ENCODE assay signal across 18 cellular contexts in genomic region chr10:28754930-28755718, GRCh38.
A peak's percentile ranks its signal among the peaks of the same experiment; 100 is the strongest.
DNase-seq lines count a peak whose midpoint lies in the region; ATAC-seq, FAIRE-seq and TF ChIP-seq lines count a peak whose summit lies in the region.
"Had no signal": no experiment of that assay in that cellular context is flagged by ENCODE, and none has a peak within 500 bp of the region (broad histone marks: within the 10 kb centered on the region; RNA-seq: fewer than 3 reads in every experiment).

No MANE protein-coding gene starts in this region.

- CTCF ChIA-PET in HEK293 (lab: Yijun Ruan, JAX) (interaction anchor here (0.8 to 1.4 kb wide), 3 partner anchors 11 to 28 kb away, joined by 3 to 4 read pairs (median 3); no protein-coding TSS in a partner anchor), H1 (lab: Charles Lee; ENCODE audit: partially characterized antibody) (interaction anchor here (0.9 to 1.4 kb wide), 2 partner anchors 18 to 66 kb away, joined by 3 to 5 read pairs; no protein-coding TSS in a partner anchor), SK-N-SH (lab: Yijun Ruan, JAX) (no interaction called here), GM10248 (lab: Yijun Ruan, JAX) (no interaction called here)

- no peaks in the 10 kb centered on the region for H4K20me1 ChIP-seq in H1 (replicated peaks in 1 of 2; ENCODE audit: control insufficient read depth in 1 of 2, insufficient read depth in 2 of 2, low read length in 2 of 2)
- H4K20me1 ChIP-seq in SK-N-SH (ENCODE audit: insufficient read depth): no peaks in the 10 kb centered on the region

- no peak overlapping the region for H3K56ac ChIP-seq in H1 (replicated peaks; ENCODE audit: insufficient read length, low read depth, low read length)

- H3K4me3 ChIP-seq in HEK293 (ENCODE audit: low read depth, low read length) (no peak overlapping the region), H1 (ENCODE audit: extremely low read depth in 1 of 4, insufficient read depth in 2 of 4, low read depth in 3 of 4, low read length in 4 of 4) (no peak overlapping the region), SK-N-SH (ENCODE audit: low read depth in 2 of 2, low read length in 1 of 2) (no peak overlapping the region)
- H3K4me3 ChIP-seq: ascending aorta had no signal

- no peak overlapping the region for H3K4me2 ChIP-seq in H1 (ENCODE audit: insufficient read depth in 1 of 2, low read depth in 2 of 2, low read length in 2 of 2)
- H3K4me2 ChIP-seq in SK-N-SH: no peak overlapping the region

- no peak overlapping the region for H4K91ac ChIP-seq in H1 (replicated peaks; ENCODE audit: insufficient read length, low read length)

- no peak overlapping the region for H4K5ac ChIP-seq in H1 (ENCODE audit: insufficient read length, low read depth, low read length)

- H3K27me3 ChIP-seq in H1 (replicated peaks in 1 of 4; ENCODE audit: control insufficient read depth in 3 of 4, extremely low read depth in 1 of 4, insufficient read depth in 3 of 4, low read length in 3 of 4) (no peaks in the 10 kb centered on the region), SK-N-SH (ENCODE audit: insufficient read depth) (no peaks in the 10 kb centered on the region; the same call in 1 of the 2 replicates)
- H3K27me3 ChIP-seq: ascending aorta had no signal

- H3K36me3 ChIP-seq in HEK293 (ENCODE audit: control insufficient read depth in 2 of 2, insufficient read depth in 1 of 2, low read length in 2 of 2) (no peaks in the 10 kb centered on the region), H1 (ENCODE audit: control insufficient read depth in 2 of 4, insufficient read depth in 4 of 4, low read length in 3 of 4) (no peaks in the 10 kb centered on the region), SK-N-SH (replicated peaks in 1 of 2; ENCODE audit: control insufficient read depth in 1 of 2, insufficient read depth in 2 of 2, low read length in 1 of 2) (no peaks in the 10 kb centered on the region)
- H3K36me3 ChIP-seq: ascending aorta had no signal

- no peak for TF ChIP-seq CTCF in HEK293 (tag by site-specific recombination; IDR thresholded peaks at IDR 0.05)
- no peak for TF ChIP-seq CTCF in H1 (IDR thresholded peaks at IDR 0.05; ENCODE audit: control extremely low read depth in 1 of 3, insufficient read depth in 1 of 3, low read depth in 1 of 3, low read length in 3 of 3)
- no peak for TF ChIP-seq CTCF in SK-N-SH (IDR thresholded peaks at IDR 0.05)
- no peak for TF ChIP-seq CTCF in GM10248 (IDR thresholded peaks at IDR 0.05; ENCODE audit: control extremely low read depth, extremely low read depth, low read depth, missing control alignments)

- H3K18ac ChIP-seq in H1 (ENCODE audit: extremely low read depth, low read length): no peak overlapping the region

- no peaks in the 10 kb centered on the region for H3K4me1 ChIP-seq in HEK293 (ENCODE audit: control insufficient read depth, insufficient read depth, low read length)
- no peaks in the 10 kb centered on the region for H3K4me1 ChIP-seq in H1 (replicated peaks in 1 of 4; ENCODE audit: control insufficient read depth in 3 of 4, insufficient read depth in 4 of 4, low read length in 3 of 4)
- H3K4me1 ChIP-seq in SK-N-SH (ENCODE audit: control insufficient read depth in 1 of 2, insufficient read depth in 2 of 2, low read depth in 1 of 2, low read length in 1 of 2): no peaks in the 10 kb centered on the region
- H3K4me1 ChIP-seq: ascending aorta had no signal

- WGBS in H1 (ENCODE audit: extremely low coverage in 1 of 2, insufficient coverage in 1 of 2, insufficient read length in 1 of 2, insufficient replicate concordance in 2 of 2, low coverage in 1 of 2, low lambda C conversion rate in 2 of 2, missing lambda C conversion rate in 1 of 2), 2 experiments: 87% methylated on average over 3 of the region's 3 CpGs; no CpG with 5 or more reads in 1 of the 2 experiments
- 42% methylated on average over 3 of the region's 3 CpGs for WGBS in SK-N-SH (ENCODE audit: low lambda C conversion rate)

- peak; percentile 51 for DNase-seq in ACHN
- no peak for DNase-seq in H1 (ENCODE audit: low read depth in 1 of 2, low spot score in 2 of 2)
- peak; percentile 89 for DNase-seq in kidney tubule cell (ENCODE audit: low spot score)
- no peak for DNase-seq in stimulated activated CD4-positive, alpha-beta T cell treated with anti-CD3 and anti-CD28 coated beads, Interleukin-2, amount 100 ng/mL, for 48 hours
- no peak for DNase-seq in SK-N-SH
- DNase-seq in GM10248 (ENCODE audit: extremely low spot score): no peak
- DNase-seq: activated CD4-positive, CD25-positive, alpha-beta regulatory T cell; activated CD8-positive, alpha-beta T cell treated with anti-CD3 and anti-CD28 coated beads, Interleukin-2, amount 10 ng/mL, durations not matched to agents 7 days and 5 days; activated naive CD4-positive, alpha-beta T cell treated with anti-CD3 and anti-CD28 coated beads, Interleukin-2, amount 10 ng/mL, durations not matched to agents 7 days and 5 days; activated T-cell treated with anti-CD3 and anti-CD28 coated beads, Interleukin-2, amount 50 U/mL, for 4 hours; CD4-positive, CD25-positive, alpha-beta regulatory T cell; DMS79 treated with DMSO at 0.1 percent for 48 hours; foreskin fibroblast; NCI-H1417 treated with DMSO at 0.1 percent for 48 hours; T-helper 9 cell had no signal

- ATAC-seq in HG02678 (IDR thresholded peaks at IDR 0.05; ENCODE audit: unreplicated experiment): no peak
- ATAC-seq: activated CD8-positive, alpha-beta T cell treated with anti-CD3 and anti-CD28 coated beads, Interleukin-2, amount 10 ng/mL, durations not matched to agents 7 days and 5 days; activated T-cell treated with anti-CD3 and anti-CD28 coated beads, Interleukin-2, amount 50 U/mL, for 4 hours had no signal

- no peak overlapping the region for H2BK12ac ChIP-seq in H1 (ENCODE audit: low read depth, low read length)

- no peak for TF ChIP-seq RAD21 in H1 (IDR thresholded peaks at IDR 0.05 in 1 of 2, conservative IDR thresholded peaks at IDR 0.05 in 1 of 2; ENCODE audit: low read depth in 2 of 2, low read length in 2 of 2)
- no peak for TF ChIP-seq RAD21 in SK-N-SH (IDR thresholded peaks at IDR 0.05; ENCODE audit: low read length)

- H2BK120ac ChIP-seq in H1 (replicated peaks; ENCODE audit: low read depth, low read length): no peak overlapping the region

- H3K79me2 ChIP-seq in H1 (ENCODE audit: control insufficient read depth in 1 of 2, insufficient read depth in 2 of 2, low read length in 2 of 2) (no peaks in the 10 kb centered on the region), SK-N-SH (ENCODE audit: insufficient read depth) (no peaks in the 10 kb centered on the region)

- in situ Hi-C loops in ACHN (cut with HindIII; ENCODE audit: low pct_ligation_motif_present, low pct_unique_long_range_greater_than_20kb, low sequenced_read_pairs): no loop called here

- no peaks in the 10 kb centered on the region for H3K23me2 ChIP-seq in H1 (ENCODE audit: low read depth, low read length)

- H3K4ac ChIP-seq in H1 (replicated peaks; ENCODE audit: insufficient read length, low read depth, low read length): no peak overlapping the region

- no peaks in the 10 kb centered on the region for H3K9me2 ChIP-seq in SK-N-SH

- no peak overlapping the region for H3K14ac ChIP-seq in H1 (ENCODE audit: insufficient read length)

- TF ChIP-seq EP300 in H1 (IDR thresholded peaks at IDR 0.05; ENCODE audit: borderline replicate concordance in 1 of 2, low read depth in 2 of 2, low read length in 2 of 2) (no peak), SK-N-SH (IDR thresholded peaks at IDR 0.05; ENCODE audit: borderline replicate concordance in 1 of 2, low read depth in 1 of 2, low read length in 1 of 2) (no peak)

- H3K23ac ChIP-seq in H1 (ENCODE audit: insufficient read length): no peak overlapping the region

- no peaks in the 10 kb centered on the region for H3F3A ChIP-seq in SK-N-SH (replicated peaks; ENCODE audit: insufficient read depth)

- no peak for FAIRE-seq in H1 (lab: Jason Lieb, UNC)

- POLR2A ChIA-PET in HEK293 (lab: Yijun Ruan, JAX) (interaction anchor here (0.6 kb wide), 1 partner anchor 111 kb away, joined by 3 read pairs; no protein-coding TSS in a partner anchor), H1 (lab: Charles Lee; ENCODE audit: partially characterized antibody) (no interaction called here), SK-N-SH (lab: Yijun Ruan, JAX) (no interaction called here), GM10248 (lab: Yijun Ruan, JAX) (no interaction called here)

- no peak overlapping the region for H2BK15ac ChIP-seq in H1 (ENCODE audit: low read length)

- no peak overlapping the region for H3K27ac ChIP-seq in HEK293 (ENCODE audit: extremely low read depth, low read depth, low read length)
- no peak overlapping the region for H3K27ac ChIP-seq in H1 (ENCODE audit: low read depth, low read length)
- H3K27ac ChIP-seq in SK-N-SH (ENCODE audit: low read depth in 2 of 2, low read length in 1 of 2): no peak overlapping the region
- H3K27ac ChIP-seq: ascending aorta had no signal

- H3K9me3 ChIP-seq in HEK293 (ENCODE audit: control insufficient read depth, insufficient read depth, low read depth, low read length): no peaks in the 10 kb centered on the region
- no peaks in the 10 kb centered on the region for H3K9me3 ChIP-seq in H1 (ENCODE audit: insufficient read depth in 2 of 2, low read depth in 1 of 2, low read length in 1 of 2)
- H3K9me3 ChIP-seq in SK-N-SH: no peaks in the 10 kb centered on the region

- H2BK20ac ChIP-seq in H1 (ENCODE audit: low read length): no peak overlapping the region

- H2BK5ac ChIP-seq in H1 (ENCODE audit: low read depth, low read length): no peak overlapping the region

- H2AFZ ChIP-seq in H1 (ENCODE audit: low read length): no peak overlapping the region
- no peak overlapping the region for H2AFZ ChIP-seq in SK-N-SH (ENCODE audit: low read depth)

- TF ChIP-seq POLR2A in H1 (IDR thresholded peaks at IDR 0.05; ENCODE audit: control extremely low read depth in 1 of 2, low read depth in 2 of 2, low read length in 2 of 2): no peak

- H2AK5ac ChIP-seq in H1 (ENCODE audit: low read depth, low read length): no peak overlapping the region

- no peaks in the 10 kb centered on the region for H3K79me1 ChIP-seq in H1 (ENCODE audit: low read depth, low read length)

- no peak overlapping the region for H4K8ac ChIP-seq in H1 (ENCODE audit: extremely low read depth, insufficient read depth, low read length)

- H3K9ac ChIP-seq in H1 (replicated peaks in 1 of 4; ENCODE audit: extremely low read depth in 1 of 4, low read depth in 3 of 4, low read length in 3 of 4) (no peak overlapping the region), SK-N-SH (no peak overlapping the region)

TF ChIP-seq in HEK293, 187 proteins besides CTCF, POLR2A, EP300 and RAD21 (continues in another document):
- TF ChIP-seq ZNF629 (tag by site-specific recombination; IDR thresholded peaks at IDR 0.05): 0 out of 2 replicates have a peak, but pooled peaks have one; percentile 35
- no peak for TF ChIP-seq ZFP41 (tag by site-specific recombination; IDR thresholded peaks at IDR 0.05; ENCODE audit: borderline replicate concordance)

TF ChIP-seq in H1, 55 proteins besides CTCF, POLR2A, EP300 and RAD21:
- TF ChIP-seq JUND (IDR thresholded peaks at IDR 0.05; ENCODE audit: low read length) (0 out of 2 replicates have a peak, but pooled peaks have one; percentile 28), KDM5A (IDR thresholded peaks at IDR 0.05; ENCODE audit: low read length) (no peak)

TF ChIP-seq in SK-N-SH, 30 proteins besides CTCF, POLR2A, EP300 and RAD21 (continues in another document):
- TF ChIP-seq RFX5 (IDR thresholded peaks at IDR 0.05; ENCODE audit: low read length) (no peak), GABPA (IDR thresholded peaks at IDR 0.05; ENCODE audit: low read depth) (no peak)

Comparison
In these comparisons a context has a peak if more than half of its experiments do, and no peak if none do; other contexts are left out.
1. DNase-seq: peak in ACHN (single experiment) and kidney tubule cell (single experiment); none in H1 (0 of 2), stimulated activated CD4-positive, alpha-beta T cell treated with anti-CD3 and anti-CD28 coated beads, Interleukin-2, amount 100 ng/mL, for 48 hours (0 of 2), SK-N-SH (single experiment) and GM10248 (single experiment).
2. CTCF ChIA-PET loops: an anchor here in HEK293 (0.8 to 1.4 kb wide) and H1 (0.9 to 1.4 kb wide); none called in SK-N-SH and GM10248.